12 cellular contexts compared by ENCODE assay signal in genomic region chr5:95709967-95710650, GRCh38. TPM values are rescaled to one million over a fixed set of nuclear protein-coding genes. Genes with fewer than 3 reads are reported as not detected.
A peak's percentile ranks its signal among the peaks of the same experiment; 100 is the strongest.
DNase-seq lines count a peak whose midpoint lies in the region; ATAC-seq and TF ChIP-seq lines count a peak whose summit lies in the region.
"Had no signal": no experiment of that assay in that cellular context is flagged by ENCODE, and none has a peak within 500 bp of the region (broad histone marks: within the 10 kb centered on the region; RNA-seq: fewer than 3 reads in every experiment).

No MANE protein-coding gene starts in this region.

- H3K4me3 ChIP-seq in HEK293 (ENCODE audit: low read depth, low read length) (no peak overlapping the region), SJSA1 (no peak overlapping the region), right cardiac atrium (ENCODE audit: low read length) (no peak overlapping the region), parathyroid adenoma (ENCODE audit: low read depth, low read length) (peak overlapping the region; percentile 27), upper lobe of right lung (no peak overlapping the region)
- H3K4me3 ChIP-seq: gastroesophageal sphincter, GM12878 had no signal

- CTCF ChIA-PET in HEK293 (lab: Yijun Ruan, JAX): interaction anchor here (0.6 to 2.3 kb wide), 3 partner anchors 26 to 63 kb away, joined by 3 to 11 read pairs (median 4); no protein-coding TSS in a partner anchor

- H3K4me2 ChIP-seq in parathyroid adenoma (ENCODE audit: low read length): peak overlapping the region; percentile 56

- peak overlapping the region; percentile 75 for H2AFZ ChIP-seq in parathyroid adenoma

- peak in 1 of 2 experiments; percentile 34 for DNase-seq in SJSA1 (ENCODE audit: low read depth in 1 of 2, low spot score in 2 of 2)
- DNase-seq in right cardiac atrium: peak; percentile 59 to 87 (median 80)
- no peak for DNase-seq in COLO668 (lab: John Stamatoyannopoulos, UW; ENCODE audit: unreplicated experiment)
- DNase-seq in upper lobe of right lung: no peak
- no peak for DNase-seq in SIG-M5 treated with dmso at 0.1 percent for 504 hours (lab: John Stamatoyannopoulos, UW; ENCODE audit: unreplicated experiment)
- DNase-seq: CD4-positive, alpha-beta memory T cell; stimulated activated CD4-positive, alpha-beta T cell treated with anti-CD3 and anti-CD28 coated beads, Interleukin-2, amount 100 ng/mL, for 48 hours had no signal

- POLR2A ChIA-PET in HEK293 (lab: Yijun Ruan, JAX): interaction anchor here (0.7 to 3.5 kb wide), 3 partner anchors 21 to 114 kb away, joined by 3 to 26 read pairs (median 6); partner anchors contain the start of genes RFESD and RHOBTB3

- H3K4me1 ChIP-seq in HEK293 (ENCODE audit: control insufficient read depth, insufficient read depth, low read length): peaks cover 4% of the 10 kb centered on the region; the same call in 1 of the 2 replicates
- H3K4me1 ChIP-seq in SJSA1 (replicated peaks): peaks cover 69% of the 10 kb centered on the region
- peaks cover 6% of the 10 kb centered on the region for H3K4me1 ChIP-seq in right cardiac atrium (ENCODE audit: control insufficient read depth, insufficient read depth, low read length)
- no peaks in the 10 kb centered on the region for H3K4me1 ChIP-seq in parathyroid adenoma
- H3K4me1 ChIP-seq in upper lobe of right lung: no peaks in the 10 kb centered on the region
- H3K4me1 ChIP-seq: gastroesophageal sphincter had no signal

- TF ChIP-seq CTCF in HEK293 (tag by site-specific recombination; IDR thresholded peaks at IDR 0.05): no peak
- TF ChIP-seq CTCF in parathyroid adenoma (IDR thresholded peaks at IDR 0.05): no peak
- no peak for TF ChIP-seq CTCF in upper lobe of right lung (IDR thresholded peaks at IDR 0.05)

- intact Hi-C loops in right cardiac atrium (cut with DNase I): no loop called here
- intact Hi-C loops in upper lobe of right lung (cut with DNase I): no loop called here

- H3K9me3 ChIP-seq in HEK293 (ENCODE audit: control insufficient read depth, insufficient read depth, low read depth, low read length): no peaks in the 10 kb centered on the region
- no peaks in the 10 kb centered on the region for H3K9me3 ChIP-seq in SJSA1 (replicated peaks)
- H3K9me3 ChIP-seq in right cardiac atrium (ENCODE audit: control insufficient read depth, low read length): no peaks in the 10 kb centered on the region
- H3K9me3 ChIP-seq in parathyroid adenoma (ENCODE audit: control insufficient read depth, low read length): no peaks in the 10 kb centered on the region
- H3K9me3 ChIP-seq in upper lobe of right lung: no peaks in the 10 kb centered on the region
- H3K9me3 ChIP-seq: gastroesophageal sphincter had no signal

- WGBS in right cardiac atrium: 55% methylated on average over 15 of the region's 15 CpGs

- H3K27me3 ChIP-seq in SJSA1 (replicated peaks) (no peaks in the 10 kb centered on the region), right cardiac atrium (ENCODE audit: control insufficient read depth, insufficient read depth) (no peaks in the 10 kb centered on the region), parathyroid adenoma (ENCODE audit: control insufficient read depth, insufficient read depth, low read length) (no peaks in the 10 kb centered on the region), upper lobe of right lung (no peaks in the 10 kb centered on the region)
- H3K27me3 ChIP-seq: gastroesophageal sphincter had no signal

- H3K79me2 ChIP-seq in parathyroid adenoma: no peaks in the 10 kb centered on the region

- H3K36me3 ChIP-seq in HEK293 (ENCODE audit: control insufficient read depth in 2 of 2, insufficient read depth in 1 of 2, low read length in 2 of 2) (no peaks in the 10 kb centered on the region), SJSA1 (no peaks in the 10 kb centered on the region), parathyroid adenoma (ENCODE audit: control insufficient read depth, insufficient read depth, low read length) (no peaks in the 10 kb centered on the region), upper lobe of right lung (no peaks in the 10 kb centered on the region)
- H3K36me3 ChIP-seq: gastroesophageal sphincter had no signal

- ATAC-seq in right cardiac atrium: peak; percentile 59 to 61
- ATAC-seq in GM19035 (IDR thresholded peaks at IDR 0.05; ENCODE audit: unreplicated experiment): no peak
- ATAC-seq in upper lobe of right lung: no peak
- ATAC-seq: gastroesophageal sphincter, GM12878 had no signal

- H3K27ac ChIP-seq in HEK293 (ENCODE audit: extremely low read depth, low read depth, low read length) (peak overlapping the region; percentile 50; the same call in 1 of the 2 replicates), SJSA1 (peak overlapping the region; percentile 94), right cardiac atrium (ENCODE audit: low read length) (no peak overlapping the region), parathyroid adenoma (no peak overlapping the region), upper lobe of right lung (no peak overlapping the region)
- H3K27ac ChIP-seq: gastroesophageal sphincter had no signal

- no peak overlapping the region for H3K9ac ChIP-seq in parathyroid adenoma

TF ChIP-seq in HEK293, 187 proteins besides CTCF, POLR2A, EP300 and RAD21 (continues in another document):
- TF ChIP-seq ZNF792 (tag by site-specific recombination; IDR thresholded peaks at IDR 0.05) (no peak), ZNF580 (tag by site-specific recombination; IDR thresholded peaks at IDR 0.05) (no peak), ZNF518A (tag by site-specific recombination; conservative IDR thresholded peaks at IDR 0.05; ENCODE audit: low read depth) (no peak), ZNF10 (tag by site-specific recombination; IDR thresholded peaks at IDR 0.05) (no peak), ZNF2 (tag by site-specific recombination; IDR thresholded peaks at IDR 0.05) (no peak), SALL2 (tag by site-specific recombination; IDR thresholded peaks at IDR 0.05; ENCODE audit: borderline replicate concordance) (no peak), ZNF266 (tag by site-specific recombination; IDR thresholded peaks at IDR 0.05; ENCODE audit: low read depth) (no peak), ZNF473 (tag by site-specific recombination; IDR thresholded peaks at IDR 0.05) (no peak), ZNF416 (tag by site-specific recombination; IDR thresholded peaks at IDR 0.05) (no peak)

RNA-seq across cellular contexts. Expression of gene RHOBTB3, which starts 21.0 kb away (rescaled TPM):
- 121 and 175 TPM in 2 replicates for total RNA-seq in SJSA1 (2014; rRNA removed; shearing (Covaris generic))
- total RNA-seq in right cardiac atrium (100 to 1,000 TPM in 3 of 4 donors, 10 to 100 TPM in 1; 84.7 to 115 (median 104) TPM), upper lobe of right lung (54.2 TPM)
- 32.7 TPM for polyA plus RNA-seq in right cardiac atrium

RNA-seq across cellular contexts. Expression of gene SPATA9, which starts 27.3 kb away (rescaled TPM):
- total RNA-seq in SJSA1 (2014; rRNA removed; shearing (Covaris generic)): 0.56 and 1.4 TPM in 2 replicates
- total RNA-seq in right cardiac atrium (under 1 TPM; 0.11 to 0.59 (median 0.49) TPM), upper lobe of right lung (not detected)
- polyA plus RNA-seq in right cardiac atrium: 0.25 TPM
- total RNA-seq: CD4-positive, alpha-beta memory T cell had no signal

Comparison
In these comparisons a context has a peak if more than half of its experiments do, and no peak if none do; other contexts are left out.
1. H3K27ac ChIP-seq: peak in HEK293 (single experiment) and SJSA1 (single experiment); none in right cardiac atrium (single experiment), parathyroid adenoma (single experiment) and upper lobe of right lung (single experiment).
2. DNase-seq: peak in right cardiac atrium (3 of 3); none in COLO668 (single experiment), upper lobe of right lung (single experiment) and SIG-M5 treated with dmso at 0.1 percent for 504 hours (single experiment).
3. ATAC-seq: peak in right cardiac atrium (2 of 2); none in GM19035 (single experiment) and upper lobe of right lung (single experiment).